In the genomic region with DNA sequence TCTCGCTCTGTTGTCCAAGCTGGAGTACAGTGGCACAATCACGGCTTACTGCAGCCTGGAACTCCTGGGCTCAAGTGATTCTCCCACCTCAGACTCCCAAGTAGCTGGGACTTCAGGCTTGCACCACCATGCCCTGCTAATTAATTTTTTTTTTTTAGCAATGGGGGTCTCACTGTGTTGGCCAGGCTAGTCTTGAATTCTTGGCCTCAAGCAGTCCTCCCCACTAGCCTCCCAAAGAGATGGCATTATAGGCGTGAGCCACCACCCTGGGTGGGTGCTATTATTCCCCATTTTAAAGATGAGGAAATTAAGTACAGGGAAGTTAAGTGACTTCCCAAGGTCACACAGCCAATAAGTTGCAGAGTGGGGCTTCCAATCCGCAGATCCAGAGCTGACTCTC, we compare ENCODE assay signal across 11 cellular contexts. TPM values are rescaled to one million over a fixed set of nuclear protein-coding genes. Genes with fewer than 3 reads are reported as not detected.
DNase-seq lines count a peak whose midpoint lies in the region; ATAC-seq lines count a peak whose summit lies in the region.
"Had no signal": no experiment of that assay in that cellular context is flagged by ENCODE, and none has a peak within 500 bp of the region (broad histone marks: within the 10 kb centered on the region; RNA-seq: fewer than 3 reads in every experiment).

No MANE protein-coding gene starts in this region.

- POLR2A ChIA-PET in naive thymus-derived CD4-positive, alpha-beta T cell (lab: Charles Lee): interaction anchor here (1.0 to 5.1 kb wide), 3 partner anchors 50 to 122 kb away, joined by 3 to 73 read pairs (median 30); partner anchors contain the start of gene TMEM267

- peaks cover 32% of the 10 kb centered on the region for H3K36me3 Mint-ChIP-seq in stimulated activated naive CD8-positive, alpha-beta T cell treated with anti-CD3 and anti-CD28 coated beads, Interleukin-15, Interleukin-2, amounts not matched to agents 100 ng/mL and 50 ng/mL, for 24 hours (ENCODE audit: low read depth)
- H3K36me3 Mint-ChIP-seq in activated T-helper 2 cell treated with anti-CD3 and anti-CD28 coated beads, Interferon-gamma antibody, Interleukin-2, Interleukin-4, amounts not matched to agents 10 μg/mL and 5 μg/mL and 100 μg/mL, durations not matched to agents 14 hours and 24 hours and 36 hours (ENCODE audit: low read depth): peaks cover 50% of the 10 kb centered on the region
- peaks cover 0 to 32% (median 18%) of the 10 kb centered on the region in 5 donors for H3K36me3 Mint-ChIP-seq in naive thymus-derived CD4-positive, alpha-beta T cell

- peaks cover 0 to 10% (median 8%) of the 10 kb centered on the region in 3 experiments for H3K36me3 ChIP-seq in naive thymus-derived CD4-positive, alpha-beta T cell (ENCODE audit: control insufficient read depth in 2 of 3, insufficient read depth in 3 of 3, low read length in 3 of 3)

- H3K4me3 Mint-ChIP-seq in stimulated activated naive CD8-positive, alpha-beta T cell treated with anti-CD3 and anti-CD28 coated beads, Interleukin-15, Interleukin-2, amounts not matched to agents 100 ng/mL and 50 ng/mL, for 24 hours: peak overlapping the region; percentile 90
- peak overlapping the region; percentile 87 for H3K4me3 Mint-ChIP-seq in activated T-helper 2 cell treated with anti-CD3 and anti-CD28 coated beads, Interferon-gamma antibody, Interleukin-2, Interleukin-4, amounts not matched to agents 10 μg/mL and 5 μg/mL and 100 μg/mL, durations not matched to agents 14 hours and 24 hours and 36 hours (ENCODE audit: low read depth)
- H3K4me3 Mint-ChIP-seq in naive thymus-derived CD4-positive, alpha-beta T cell: peak overlapping the region; percentile 45 to 99 (median 94)

- H3K4me1 ChIP-seq in naive thymus-derived CD4-positive, alpha-beta T cell (ENCODE audit: control insufficient read depth in 2 of 2, insufficient read depth in 2 of 2, low read length in 2 of 2): peaks cover 6 to 17% of the 10 kb centered on the region in 2 donors

- H3K9me3 Mint-ChIP-seq in stimulated activated naive CD8-positive, alpha-beta T cell treated with anti-CD3 and anti-CD28 coated beads, Interleukin-15, Interleukin-2, amounts not matched to agents 100 ng/mL and 50 ng/mL, for 24 hours: no peaks in the 10 kb centered on the region
- peaks cover 11% of the 10 kb centered on the region for H3K9me3 Mint-ChIP-seq in activated T-helper 2 cell treated with anti-CD3 and anti-CD28 coated beads, Interferon-gamma antibody, Interleukin-2, Interleukin-4, amounts not matched to agents 10 μg/mL and 5 μg/mL and 100 μg/mL, durations not matched to agents 14 hours and 24 hours and 36 hours
- peaks cover 0 to 3% (median 0%) of the 10 kb centered on the region in 11 donors for H3K9me3 Mint-ChIP-seq in naive thymus-derived CD4-positive, alpha-beta T cell

- H3K27me3 Mint-ChIP-seq in stimulated activated naive CD8-positive, alpha-beta T cell treated with anti-CD3 and anti-CD28 coated beads, Interleukin-15, Interleukin-2, amounts not matched to agents 100 ng/mL and 50 ng/mL, for 24 hours: no peaks in the 10 kb centered on the region
- no peaks in the 10 kb centered on the region for H3K27me3 Mint-ChIP-seq in activated T-helper 2 cell treated with anti-CD3 and anti-CD28 coated beads, Interferon-gamma antibody, Interleukin-2, Interleukin-4, amounts not matched to agents 10 μg/mL and 5 μg/mL and 100 μg/mL, durations not matched to agents 14 hours and 24 hours and 36 hours (ENCODE audit: low read depth)
- H3K27me3 Mint-ChIP-seq in naive thymus-derived CD4-positive, alpha-beta T cell: no peaks in the 10 kb centered on the region

- no peaks in the 10 kb centered on the region for H3K27me3 ChIP-seq in naive thymus-derived CD4-positive, alpha-beta T cell (ENCODE audit: control insufficient read depth in 2 of 2, insufficient read depth in 2 of 2, low read length in 2 of 2)
- H3K27me3 ChIP-seq: testis had no signal

- peak overlapping the region; percentile 86 for H3K27ac Mint-ChIP-seq in stimulated activated naive CD8-positive, alpha-beta T cell treated with anti-CD3 and anti-CD28 coated beads, Interleukin-15, Interleukin-2, amounts not matched to agents 100 ng/mL and 50 ng/mL, for 24 hours
- H3K27ac Mint-ChIP-seq in activated T-helper 2 cell treated with anti-CD3 and anti-CD28 coated beads, Interferon-gamma antibody, Interleukin-2, Interleukin-4, amounts not matched to agents 10 μg/mL and 5 μg/mL and 100 μg/mL, durations not matched to agents 14 hours and 24 hours and 36 hours: no peak overlapping the region
- peak overlapping the region in 5 of 9 donors; percentile 25 to 95 (median 89) for H3K27ac Mint-ChIP-seq in naive thymus-derived CD4-positive, alpha-beta T cell

- CTCF ChIA-PET in naive thymus-derived CD4-positive, alpha-beta T cell (lab: Charles Lee): interaction anchor here (0.6 to 1.2 kb wide), 4 partner anchors 13 to 133 kb away, joined by 3 to 4 read pairs (median 3); partner anchors contain the start of gene TMEM267

- peak overlapping the region; percentile 87 for H3K27ac ChIP-seq in naive thymus-derived CD4-positive, alpha-beta T cell (ENCODE audit: low read depth, low read length)

- H3K4me1 Mint-ChIP-seq in stimulated activated naive CD8-positive, alpha-beta T cell treated with anti-CD3 and anti-CD28 coated beads, Interleukin-15, Interleukin-2, amounts not matched to agents 100 ng/mL and 50 ng/mL, for 24 hours (ENCODE audit: low read depth): peaks cover 51% of the 10 kb centered on the region
- peaks cover 28% of the 10 kb centered on the region for H3K4me1 Mint-ChIP-seq in activated T-helper 2 cell treated with anti-CD3 and anti-CD28 coated beads, Interferon-gamma antibody, Interleukin-2, Interleukin-4, amounts not matched to agents 10 μg/mL and 5 μg/mL and 100 μg/mL, durations not matched to agents 14 hours and 24 hours and 36 hours (ENCODE audit: low read depth)
- peaks cover 20 to 74% (median 65%) of the 10 kb centered on the region in 7 donors for H3K4me1 Mint-ChIP-seq in naive thymus-derived CD4-positive, alpha-beta T cell

- no peaks in the 10 kb centered on the region for H3K9me3 ChIP-seq in naive thymus-derived CD4-positive, alpha-beta T cell (ENCODE audit: control insufficient read depth in 2 of 3, low read length in 3 of 3)
- H3K9me3 ChIP-seq: testis had no signal

- no peak for ATAC-seq in stimulated activated naive CD8-positive, alpha-beta T cell treated with anti-CD3 and anti-CD28 coated beads, Interleukin-15, Interleukin-2, amounts not matched to agents 100 U/mL and 50 U/mL, for 24 hours
- no peak for ATAC-seq in naive thymus-derived CD4-positive, alpha-beta T cell
- ATAC-seq in HG03442 (IDR thresholded peaks at IDR 0.05; ENCODE audit: unreplicated experiment): no peak

- DNase-seq in stimulated activated naive CD8-positive, alpha-beta T cell treated with anti-CD3 and anti-CD28 coated beads, Interleukin-15, Interleukin-2, amounts not matched to agents 100 U/mL and 50 U/mL, for 24 hours: no peak
- no peak for DNase-seq in activated T-helper 2 cell treated with anti-CD3 and anti-CD28 coated beads, Interferon-gamma antibody, Interleukin-2, Interleukin-4, amounts not matched to agents 10 μg/mL and 5 μg/mL and 100 μg/mL, durations not matched to agents 14 hours and 24 hours and 36 hours (ENCODE audit: low spot score)
- DNase-seq in naive thymus-derived CD4-positive, alpha-beta T cell: no peak
- no peak for DNase-seq in UCSD-AML1 (lab: John Stamatoyannopoulos, UW; ENCODE audit: unreplicated experiment)
- DNase-seq in NCI-H1417 treated with DMSO at 0.1 percent for 48 hours (lab: John Stamatoyannopoulos, UW): no peak
- DNase-seq in dermis blood vessel endothelial cell: no peak
- DNase-seq: KG1, NCI-H2171 treated with DMSO at 0.1 percent for 48 hours, testis had no signal

- no peak overlapping the region for H3K4me3 ChIP-seq in naive thymus-derived CD4-positive, alpha-beta T cell (ENCODE audit: low read length)

- intact Hi-C loops in activated T-helper 2 cell treated with anti-CD3 and anti-CD28 coated beads, Interferon-gamma antibody, Interleukin-2, Interleukin-4, amounts not matched to agents 10 μg/mL and 5 μg/mL and 100 μg/mL, durations not matched to agents 14 hours and 24 hours and 36 hours (cut with micrococcal nuclease): loop anchor here (5.0 to 10.0 kb wide), 3 partner anchors 207 to 540 kb away; partner anchors contain the start of gene HMGCS1
- intact Hi-C loops in naive thymus-derived CD4-positive, alpha-beta T cell (cut with micrococcal nuclease): loop anchor here (5.0 to 10.0 kb wide), 5 partner anchors 292 to 1700 kb away; partner anchors contain the start of genes FBXO4 (in 1 of the 2), HMGCS1 (in 1 of the 2), RIMOC1 (in 1 of the 2) and ZNF131 (in 1 of the 2)

RNA-seq across cellular contexts. Expression of gene NNT, which starts 1.7 kb away (rescaled TPM):
- total RNA-seq in activated T-helper 2 cell treated with anti-CD3 and anti-CD28 coated beads, Interferon-gamma antibody, Interleukin-2, Interleukin-4, amounts not matched to agents 10 μg/mL and 5 μg/mL and 100 μg/mL, durations not matched to agents 14 hours and 24 hours and 36 hours: 64.1 and 64.8 TPM in 2 replicates
- 10 to 100 TPM; 42.5 to 73.5 (median 60.7) TPM for total RNA-seq in naive thymus-derived CD4-positive, alpha-beta T cell
- 10 to 100 TPM; 47.4 to 48.8 TPM for polyA plus RNA-seq in naive thymus-derived CD4-positive, alpha-beta T cell
- 84.6 and 126 TPM in 2 replicates for total RNA-seq in dermis blood vessel endothelial cell

RNA-seq across cellular contexts. Expression of gene PAIP1, which starts 47.8 kb away (rescaled TPM):
- 56.8 and 58.0 TPM in 2 replicates for total RNA-seq in activated T-helper 2 cell treated with anti-CD3 and anti-CD28 coated beads, Interferon-gamma antibody, Interleukin-2, Interleukin-4, amounts not matched to agents 10 μg/mL and 5 μg/mL and 100 μg/mL, durations not matched to agents 14 hours and 24 hours and 36 hours
- total RNA-seq in naive thymus-derived CD4-positive, alpha-beta T cell: 10 to 100 TPM; 20.7 to 41.7 (median 39.2) TPM
- polyA plus RNA-seq in naive thymus-derived CD4-positive, alpha-beta T cell: 10 to 100 TPM; 34.8 to 47.8 TPM
- total RNA-seq in dermis blood vessel endothelial cell: 88.2 and 139 TPM in 2 replicates
